Comparison of ENCODE assay signal across 1 cellular context in the genomic region with DNA sequence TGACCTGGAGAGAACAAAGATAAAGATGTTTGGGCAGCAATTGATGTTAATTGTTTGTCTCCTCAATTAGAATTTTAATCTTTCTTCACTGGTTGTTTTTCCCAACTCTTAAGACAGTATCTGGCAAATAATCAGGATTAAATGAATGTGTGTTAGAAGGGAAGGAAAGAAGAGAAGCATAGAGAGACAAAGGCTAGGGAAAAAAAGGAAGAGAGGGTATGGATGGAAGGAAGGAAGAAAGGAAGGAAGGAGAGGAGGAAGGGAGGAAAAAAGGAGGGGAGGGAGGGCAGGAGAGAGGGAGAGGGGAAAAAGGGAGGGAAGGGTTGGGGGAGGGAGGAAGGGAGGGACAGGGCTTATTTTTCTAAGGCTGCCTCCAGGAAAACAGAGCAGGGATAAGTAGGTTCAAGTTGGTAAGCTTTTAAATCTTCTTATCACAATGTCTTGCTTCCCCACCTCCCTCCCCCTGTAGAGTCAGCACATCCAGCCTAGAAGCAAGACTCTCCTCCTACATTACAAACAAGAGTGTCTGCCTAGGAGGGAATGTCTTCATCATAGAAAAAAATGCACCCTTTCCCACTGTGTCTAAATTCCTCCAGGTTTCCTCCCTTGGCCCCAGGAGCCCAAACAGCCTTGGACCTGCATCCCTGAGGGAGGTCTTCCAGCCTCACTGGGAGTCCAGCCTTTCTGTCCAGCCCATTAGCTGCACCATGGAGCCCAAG.
A peak's percentile ranks its signal among the peaks of the same experiment; 100 is the strongest.
TF ChIP-seq lines count a peak whose summit lies in the region.

No MANE protein-coding gene starts in this region.

TF ChIP-seq in K562, 482 proteins besides CTCF, POLR2A, EP300 and RAD21 (continued from another document):
- no peak for TF ChIP-seq ZNF830 (CRISPR knock-in tag; IDR thresholded peaks at IDR 0.05)
- no peak for TF ChIP-seq YBX1 (IDR thresholded peaks at IDR 0.05)
- no peak for TF ChIP-seq SNIP1 (IDR thresholded peaks at IDR 0.05; ENCODE audit: low read depth)
- TF ChIP-seq, protein P1, sequence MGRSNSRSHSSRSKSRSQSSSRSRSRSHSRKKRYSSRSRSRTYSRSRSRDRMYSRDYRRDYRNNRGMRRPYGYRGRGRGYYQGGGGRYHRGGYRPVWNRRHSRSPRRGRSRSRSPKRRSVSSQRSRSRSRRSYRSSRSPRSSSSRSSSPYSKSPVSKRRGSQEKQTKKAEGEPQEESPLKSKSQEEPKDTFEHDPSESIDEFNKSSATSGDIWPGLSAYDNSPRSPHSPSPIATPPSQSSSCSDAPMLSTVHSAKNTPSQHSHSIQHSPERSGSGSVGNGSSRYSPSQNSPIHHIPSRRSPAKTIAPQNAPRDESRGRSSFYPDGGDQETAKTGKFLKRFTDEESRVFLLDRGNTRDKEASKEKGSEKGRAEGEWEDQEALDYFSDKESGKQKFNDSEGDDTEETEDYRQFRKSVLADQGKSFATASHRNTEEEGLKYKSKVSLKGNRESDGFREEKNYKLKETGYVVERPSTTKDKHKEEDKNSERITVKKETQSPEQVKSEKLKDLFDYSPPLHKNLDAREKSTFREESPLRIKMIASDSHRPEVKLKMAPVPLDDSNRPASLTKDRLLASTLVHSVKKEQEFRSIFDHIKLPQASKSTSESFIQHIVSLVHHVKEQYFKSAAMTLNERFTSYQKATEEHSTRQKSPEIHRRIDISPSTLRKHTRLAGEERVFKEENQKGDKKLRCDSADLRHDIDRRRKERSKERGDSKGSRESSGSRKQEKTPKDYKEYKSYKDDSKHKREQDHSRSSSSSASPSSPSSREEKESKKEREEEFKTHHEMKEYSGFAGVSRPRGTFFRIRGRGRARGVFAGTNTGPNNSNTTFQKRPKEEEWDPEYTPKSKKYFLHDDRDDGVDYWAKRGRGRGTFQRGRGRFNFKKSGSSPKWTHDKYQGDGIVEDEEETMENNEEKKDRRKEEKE (IDR thresholded peaks at IDR 0.05; ENCODE audit: borderline replicate concordance in 1 of 2, control insufficient read depth in 1 of 2, low read depth in 2 of 2, low read length in 1 of 2), result no peak
- TF ChIP-seq MEIS2 (IDR thresholded peaks at IDR 0.05; ENCODE audit: partially characterized antibody), result no peak
- TF ChIP-seq NEUROD1 (IDR thresholded peaks at IDR 0.05; ENCODE audit: borderline replicate concordance, low read depth, low read length, partially characterized antibody), result no peak
- no peak for TF ChIP-seq SNRNP70 (optimal IDR thresholded peaks at IDR 0.05; ENCODE audit: low read depth, low read length)
- TF ChIP-seq GABPA (tag; conservative IDR thresholded peaks at IDR 0.05; ENCODE audit: low read depth), result no peak
- no peak for TF ChIP-seq NFE2L1 (tag; IDR thresholded peaks at IDR 0.05; ENCODE audit: borderline replicate concordance, low read depth)
- TF ChIP-seq, protein P2, sequence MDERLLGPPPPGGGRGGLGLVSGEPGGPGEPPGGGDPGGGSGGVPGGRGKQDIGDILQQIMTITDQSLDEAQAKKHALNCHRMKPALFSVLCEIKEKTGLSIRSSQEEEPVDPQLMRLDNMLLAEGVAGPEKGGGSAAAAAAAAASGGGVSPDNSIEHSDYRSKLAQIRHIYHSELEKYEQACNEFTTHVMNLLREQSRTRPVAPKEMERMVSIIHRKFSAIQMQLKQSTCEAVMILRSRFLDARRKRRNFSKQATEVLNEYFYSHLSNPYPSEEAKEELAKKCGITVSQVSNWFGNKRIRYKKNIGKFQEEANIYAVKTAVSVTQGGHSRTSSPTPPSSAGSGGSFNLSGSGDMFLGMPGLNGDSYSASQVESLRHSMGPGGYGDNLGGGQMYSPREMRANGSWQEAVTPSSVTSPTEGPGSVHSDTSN (CRISPR knock-in tag; IDR thresholded peaks at IDR 0.05; ENCODE audit: low read depth), result no peak
- TF ChIP-seq, protein P2 (tag; conservative IDR thresholded peaks at IDR 0.05; ENCODE audit: low read depth), result no peak
- no peak for TF ChIP-seq ZNF699 (CRISPR knock-in tag; IDR thresholded peaks at IDR 0.05; ENCODE audit: insufficient replicate concordance)
- TF ChIP-seq SMAD4 (CRISPR knock-in tag; conservative IDR thresholded peaks at IDR 0.05), result peak; percentile 49
- no peak for TF ChIP-seq SIN3A (IDR thresholded peaks at IDR 0.05; ENCODE audit: borderline replicate concordance in 2 of 2, control insufficient read depth in 1 of 2, low read depth in 2 of 2, low read length in 2 of 2)
- no peak for TF ChIP-seq POLR3A (IDR thresholded peaks at IDR 0.05; ENCODE audit: borderline replicate concordance, extremely low read depth, insufficient read depth, insufficient read length)
- TF ChIP-seq, protein P3, sequence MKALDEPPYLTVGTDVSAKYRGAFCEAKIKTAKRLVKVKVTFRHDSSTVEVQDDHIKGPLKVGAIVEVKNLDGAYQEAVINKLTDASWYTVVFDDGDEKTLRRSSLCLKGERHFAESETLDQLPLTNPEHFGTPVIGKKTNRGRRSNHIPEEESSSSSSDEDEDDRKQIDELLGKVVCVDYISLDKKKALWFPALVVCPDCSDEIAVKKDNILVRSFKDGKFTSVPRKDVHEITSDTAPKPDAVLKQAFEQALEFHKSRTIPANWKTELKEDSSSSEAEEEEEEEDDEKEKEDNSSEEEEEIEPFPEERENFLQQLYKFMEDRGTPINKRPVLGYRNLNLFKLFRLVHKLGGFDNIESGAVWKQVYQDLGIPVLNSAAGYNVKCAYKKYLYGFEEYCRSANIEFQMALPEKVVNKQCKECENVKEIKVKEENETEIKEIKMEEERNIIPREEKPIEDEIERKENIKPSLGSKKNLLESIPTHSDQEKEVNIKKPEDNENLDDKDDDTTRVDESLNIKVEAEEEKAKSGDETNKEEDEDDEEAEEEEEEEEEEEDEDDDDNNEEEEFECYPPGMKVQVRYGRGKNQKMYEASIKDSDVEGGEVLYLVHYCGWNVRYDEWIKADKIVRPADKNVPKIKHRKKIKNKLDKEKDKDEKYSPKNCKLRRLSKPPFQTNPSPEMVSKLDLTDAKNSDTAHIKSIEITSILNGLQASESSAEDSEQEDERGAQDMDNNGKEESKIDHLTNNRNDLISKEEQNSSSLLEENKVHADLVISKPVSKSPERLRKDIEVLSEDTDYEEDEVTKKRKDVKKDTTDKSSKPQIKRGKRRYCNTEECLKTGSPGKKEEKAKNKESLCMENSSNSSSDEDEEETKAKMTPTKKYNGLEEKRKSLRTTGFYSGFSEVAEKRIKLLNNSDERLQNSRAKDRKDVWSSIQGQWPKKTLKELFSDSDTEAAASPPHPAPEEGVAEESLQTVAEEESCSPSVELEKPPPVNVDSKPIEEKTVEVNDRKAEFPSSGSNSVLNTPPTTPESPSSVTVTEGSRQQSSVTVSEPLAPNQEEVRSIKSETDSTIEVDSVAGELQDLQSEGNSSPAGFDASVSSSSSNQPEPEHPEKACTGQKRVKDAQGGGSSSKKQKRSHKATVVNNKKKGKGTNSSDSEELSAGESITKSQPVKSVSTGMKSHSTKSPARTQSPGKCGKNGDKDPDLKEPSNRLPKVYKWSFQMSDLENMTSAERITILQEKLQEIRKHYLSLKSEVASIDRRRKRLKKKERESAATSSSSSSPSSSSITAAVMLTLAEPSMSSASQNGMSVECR (CRISPR knock-in tag; IDR thresholded peaks at IDR 0.05), result no peak
- TF ChIP-seq MAFK (IDR thresholded peaks at IDR 0.05; ENCODE audit: low read length), result no peak
- no peak for TF ChIP-seq PCBP2 (IDR thresholded peaks at IDR 0.05; ENCODE audit: low read depth, low read length, poor library complexity, severe bottlenecking)
- TF ChIP-seq ZFP1 (CRISPR knock-in tag; IDR thresholded peaks at IDR 0.05), result no peak
- no peak for TF ChIP-seq HNRNPH1 (optimal IDR thresholded peaks at IDR 0.05; ENCODE audit: low read depth, low read length)
- TF ChIP-seq ZNF239 (CRISPR knock-in tag; IDR thresholded peaks at IDR 0.05), result no peak
- no peak for TF ChIP-seq MTF1 (CRISPR knock-in tag; IDR thresholded peaks at IDR 0.05; ENCODE audit: borderline replicate concordance)
